Comparison of ENCODE assay signal across 9 cellular contexts in genomic region chr19:2494084-2494446, GRCh38. TPM values are rescaled to one million over a fixed set of nuclear protein-coding genes. Genes with fewer than 3 reads are reported as not detected.
A peak's percentile ranks its signal among the peaks of the same experiment; 100 is the strongest.
DNase-seq lines count a peak whose midpoint lies in the region; ATAC-seq and TF ChIP-seq lines count a peak whose summit lies in the region.
"Had no signal": no experiment of that assay in that cellular context is flagged by ENCODE, and none has a peak within 500 bp of the region (broad histone marks: within the 10 kb centered on the region; RNA-seq: fewer than 3 reads in every experiment).

No MANE protein-coding gene starts in this region.

- WGBS in prostate gland, result 55% methylated on average over 21 of the region's 21 CpGs

- H3K4me1 ChIP-seq in RWPE2 (ENCODE audit: insufficient read depth, poor library complexity, severe bottlenecking) (peaks cover 31% of the 10 kb centered on the region), prostate gland (replicated peaks) (peaks cover 26% of the 10 kb centered on the region)

- H3K27me3 ChIP-seq in RWPE2 (ENCODE audit: insufficient read depth, poor library complexity, severe bottlenecking) (no peaks in the 10 kb centered on the region), prostate gland (replicated peaks; ENCODE audit: insufficient read depth) (no peaks in the 10 kb centered on the region)
- H3K27me3 ChIP-seq: Peyer's patch had no signal

- no peaks in the 10 kb centered on the region for H3K36me3 ChIP-seq in RWPE2 (ENCODE audit: low read depth)
- no peaks in the 10 kb centered on the region for H3K36me3 ChIP-seq in prostate gland
- H3K36me3 ChIP-seq: Peyer's patch had no signal

- ATAC-seq in RWPE2 (ENCODE audit: low read depth) (no peak), esophagus mucosa (peak; percentile 3), HG02884 (IDR thresholded peaks at IDR 0.05; ENCODE audit: unreplicated experiment) (no peak), GM18520 (IDR thresholded peaks at IDR 0.05; ENCODE audit: unreplicated experiment) (no peak), GM18858 (IDR thresholded peaks at IDR 0.05; ENCODE audit: unreplicated experiment) (no peak)

- H3K9me3 ChIP-seq in RWPE2 (ENCODE audit: severe bottlenecking) (no peaks in the 10 kb centered on the region), prostate gland (no peaks in the 10 kb centered on the region)
- H3K9me3 ChIP-seq: Peyer's patch had no signal

- TF ChIP-seq CTCF in RWPE2 (IDR thresholded peaks at IDR 0.05; ENCODE audit: poor library complexity, severe bottlenecking), result no peak
- no peak for TF ChIP-seq CTCF in prostate gland (IDR thresholded peaks at IDR 0.05)

- H3K27ac ChIP-seq in RWPE2 (ENCODE audit: poor library complexity, severe bottlenecking) (peak overlapping the region; percentile 95), prostate gland (peak overlapping the region in 1 of 2 donors; percentile 96)

- peak; percentile 40 for DNase-seq in ELF-1 (ENCODE audit: low read depth, low spot score)
- DNase-seq in RWPE2 (ENCODE audit: low spot score), result peak; percentile 55
- DNase-seq in prostate gland (ENCODE audit: low spot score), result no peak
- DNase-seq in NCI-H1092 (lab: John Stamatoyannopoulos, UW), result no peak

- TF ChIP-seq POLR2A in prostate gland (IDR thresholded peaks at IDR 0.05), result no peak

- intact Hi-C loops in prostate gland (cut with DNase I), result no loop called here

- H3K4me3 ChIP-seq in RWPE2 (ENCODE audit: severe bottlenecking) (peak overlapping the region; percentile 32), prostate gland (peak overlapping the region; percentile 43 to 46)

RNA-seq across cellular contexts. Expression of gene GADD45B, which starts 18.1 kb away (rescaled TPM):
- 26.3 TPM for total RNA-seq in esophagus mucosa
- 10 to 100 TPM; 90.7 to 94.6 TPM for total RNA-seq in prostate gland

RNA-seq across cellular contexts. Expression of gene LMNB2, which starts 37.3 kb away (rescaled TPM):
- 50.4 TPM for total RNA-seq in esophagus mucosa
- total RNA-seq in prostate gland, result 10 to 100 TPM; 28.5 to 39.1 TPM

Comparison
In these comparisons a context has a peak if more than half of its experiments do, and no peak if none do; other contexts are left out.
1. DNase-seq: peak in ELF-1 (single experiment) and RWPE2 (single experiment); none in prostate gland (single experiment) and NCI-H1092 (single experiment).